Comparison of ENCODE assay signal across 1 cellular context in genomic region chr12:65618574-65618973, GRCh38.
TF ChIP-seq lines count a peak whose summit lies in the region.

No MANE protein-coding gene starts in this region.

TF ChIP-seq in HCT116, 20 proteins besides CTCF, POLR2A, EP300 and RAD21:
- TF ChIP-seq ZBTB33 (IDR thresholded peaks at IDR 0.05; ENCODE audit: extremely low read depth, insufficient replicate concordance, low read length): no peak
- TF ChIP-seq JUND (IDR thresholded peaks at IDR 0.05): no peak
- TF ChIP-seq POLR2AphosphoS5 (IDR thresholded peaks at IDR 0.05; ENCODE audit: low read depth, low read length): no peak
- no peak for TF ChIP-seq YY1 (IDR thresholded peaks at IDR 0.05; ENCODE audit: extremely low read depth, insufficient replicate concordance, low read depth, low read length)
- TF ChIP-seq EZH2phosphoT487 (IDR thresholded peaks at IDR 0.05; ENCODE audit: borderline replicate concordance): no peak
- no peak for TF ChIP-seq TCF7L2 (IDR thresholded peaks at IDR 0.05; ENCODE audit: borderline replicate concordance, extremely low read depth, insufficient read depth, insufficient read length)
- no peak for TF ChIP-seq ZNF274 (IDR thresholded peaks at IDR 0.05; ENCODE audit: low read depth, low read length)
- TF ChIP-seq REST (IDR thresholded peaks at IDR 0.05; ENCODE audit: low read depth): no peak
- no peak for TF ChIP-seq SRF (IDR thresholded peaks at IDR 0.05; ENCODE audit: low read depth)
- TF ChIP-seq EZH2 (IDR thresholded peaks at IDR 0.05): no peak
- TF ChIP-seq SP1 (IDR thresholded peaks at IDR 0.05; ENCODE audit: low read depth): no peak
- no peak for TF ChIP-seq EGR1 (IDR thresholded peaks at IDR 0.05; ENCODE audit: low read depth)
- TF ChIP-seq SIN3A (IDR thresholded peaks at IDR 0.05; ENCODE audit: low read depth): no peak
- no peak for TF ChIP-seq FOSL1 (IDR thresholded peaks at IDR 0.05; ENCODE audit: low read depth)
- no peak for TF ChIP-seq CEBPB (IDR thresholded peaks at IDR 0.05; ENCODE audit: low read depth)
- TF ChIP-seq ZFX (IDR thresholded peaks at IDR 0.05): no peak
- TF ChIP-seq CBX3 (IDR thresholded peaks at IDR 0.05; ENCODE audit: low read depth): no peak
- no peak for TF ChIP-seq ELF1 (IDR thresholded peaks at IDR 0.05; ENCODE audit: borderline replicate concordance, low read depth)
